In the genomic region with DNA sequence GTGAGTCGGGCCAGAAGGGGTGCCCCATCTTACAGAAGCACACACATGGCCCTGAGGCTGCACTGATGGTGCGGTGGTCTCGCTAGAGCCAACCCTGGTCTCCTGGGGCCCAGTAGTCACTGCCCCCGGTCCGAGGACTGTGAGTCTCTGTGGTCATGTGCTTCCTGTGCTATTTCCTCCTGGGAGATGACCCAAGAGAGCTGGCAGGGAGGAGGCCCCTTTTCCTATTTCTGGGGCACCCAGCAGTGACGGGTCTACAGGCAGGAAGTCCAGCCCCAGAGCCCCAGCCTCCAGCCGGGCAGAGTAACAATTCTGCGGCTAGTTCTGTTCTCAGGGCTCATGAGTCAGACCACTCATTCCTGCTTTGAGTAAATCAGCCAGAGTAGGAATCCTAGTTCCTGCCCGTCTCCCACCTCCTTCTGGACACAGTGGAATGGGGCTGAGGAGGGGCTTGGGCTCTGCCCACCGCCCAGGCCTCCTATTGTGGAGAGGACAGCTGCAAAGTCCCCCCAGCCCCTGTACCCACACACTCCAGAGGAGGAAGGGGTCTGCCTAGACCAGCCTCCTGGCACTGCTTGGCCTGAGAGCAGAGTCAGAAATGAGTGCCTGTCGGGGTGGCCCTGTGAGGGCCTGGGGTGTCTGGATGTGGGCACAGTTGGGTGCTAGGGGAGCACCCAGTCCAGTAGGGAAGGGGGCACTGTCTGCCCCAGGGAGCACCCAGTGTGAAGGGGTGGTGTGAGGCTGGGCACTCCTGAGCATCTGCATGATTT, we compare ENCODE assay signal across 8 cellular contexts.
DNase-seq lines count a peak whose midpoint lies in the region; ATAC-seq and TF ChIP-seq lines count a peak whose summit lies in the region.

No MANE protein-coding gene starts in this region.

- peak; percentile 75 for ATAC-seq in GM18873 (IDR thresholded peaks at IDR 0.05; ENCODE audit: low FRiP score, unreplicated experiment)
- peak; percentile 80 for ATAC-seq in HG03095 (IDR thresholded peaks at IDR 0.05; ENCODE audit: unreplicated experiment)

- H3K9me3 ChIP-seq in esophagus squamous epithelium, result no peaks in the 10 kb centered on the region

- no peak overlapping the region for H3K4me3 Mint-ChIP-seq in T-helper 1 cell treated with Interleukin-12 subunit alpha and Interleukin-12 subunit beta and Interleukin-4 antibody, amounts not matched to agents 30 μg/mL and 1 μg/mL, for 36 hours
- H3K4me3 Mint-ChIP-seq in neural crest cell, result peak overlapping the region; percentile 13

- H3K27me3 ChIP-seq in ACC112 (ENCODE audit: insufficient read depth, low read length), result no peaks in the 10 kb centered on the region
- H3K27me3 ChIP-seq in esophagus squamous epithelium, result no peaks in the 10 kb centered on the region

- peaks cover 34% of the 10 kb centered on the region for H3K79me2 ChIP-seq in ACC112 (ENCODE audit: control insufficient read depth, insufficient read depth, low read length, unreplicated experiment)

- H3K36me3 ChIP-seq in ACC112 (ENCODE audit: insufficient read depth, low read length), result no peaks in the 10 kb centered on the region
- H3K36me3 ChIP-seq in esophagus squamous epithelium, result peaks cover 0 to 61% (median 0%) of the 10 kb centered on the region in 3 donors

- 57 to 63% methylated on average over 4 to 5 of the region's 11 CpGs for WGBS in esophagus squamous epithelium, 2 donors

- intact Hi-C loops in esophagus squamous epithelium (cut with DNase I), result no loop called here

- H2AFZ ChIP-seq in ACC112 (ENCODE audit: low read length, unreplicated experiment), result no peak overlapping the region

- H3K27ac Mint-ChIP-seq in T-helper 1 cell treated with Interleukin-12 subunit alpha and Interleukin-12 subunit beta and Interleukin-4 antibody, amounts not matched to agents 30 μg/mL and 1 μg/mL, for 36 hours, result peak overlapping the region; percentile 20
- peak overlapping the region; percentile 83 for H3K27ac Mint-ChIP-seq in neural crest cell (ENCODE audit: unreplicated experiment)

- DNase-seq in esophagus squamous epithelium (lab: John Stamatoyannopoulos, UW), result no peak
- DNase-seq in neural crest cell (ENCODE audit: low read depth, low spot score), result no peak
- DNase-seq in mesenteric fat pad (ENCODE audit: low spot score), result no peak
- no peak for DNase-seq in NCI-H1048 (lab: John Stamatoyannopoulos, UW)

- no peaks in the 10 kb centered on the region for H3K27me3 Mint-ChIP-seq in T-helper 1 cell treated with Interleukin-12 subunit alpha and Interleukin-12 subunit beta and Interleukin-4 antibody, amounts not matched to agents 30 μg/mL and 1 μg/mL, for 36 hours (ENCODE audit: low read depth)
- no peaks in the 10 kb centered on the region for H3K27me3 Mint-ChIP-seq in neural crest cell (ENCODE audit: low read depth)

- peaks cover 30% of the 10 kb centered on the region for H3K4me1 Mint-ChIP-seq in T-helper 1 cell treated with Interleukin-12 subunit alpha and Interleukin-12 subunit beta and Interleukin-4 antibody, amounts not matched to agents 30 μg/mL and 1 μg/mL, for 36 hours (ENCODE audit: low read depth)
- peaks cover 70% of the 10 kb centered on the region for H3K4me1 Mint-ChIP-seq in neural crest cell

- H3K4me3 ChIP-seq in ACC112 (ENCODE audit: low read depth, low read length) (peak overlapping the region; percentile 51; the same call in 1 of the 2 replicates), esophagus squamous epithelium (peak overlapping the region in 1 of 4 donors; percentile 32)

- H3K27ac ChIP-seq in ACC112 (ENCODE audit: low read depth, low read length) (peak overlapping the region; percentile 96), esophagus squamous epithelium (peak overlapping the region; percentile 73 to 91 (median 79))

- TF ChIP-seq CTCF in esophagus squamous epithelium (IDR thresholded peaks at IDR 0.05) (no peak), neural crest cell (conservative IDR thresholded peaks at IDR 0.05) (no peak)

- H3K9me3 Mint-ChIP-seq in T-helper 1 cell treated with Interleukin-12 subunit alpha and Interleukin-12 subunit beta and Interleukin-4 antibody, amounts not matched to agents 30 μg/mL and 1 μg/mL, for 36 hours, result no peaks in the 10 kb centered on the region
- no peaks in the 10 kb centered on the region for H3K9me3 Mint-ChIP-seq in neural crest cell

- H3K4me1 ChIP-seq in ACC112 (ENCODE audit: control insufficient read depth, insufficient read depth, low read length, unreplicated experiment) (peaks cover 55% of the 10 kb centered on the region), esophagus squamous epithelium (peaks cover 63 to 100% (median 82%) of the 10 kb centered on the region in 3 donors)

- peak in 1 of 4 donors; percentile 11 for TF ChIP-seq POLR2A in esophagus squamous epithelium (IDR thresholded peaks at IDR 0.05)

- no peaks in the 10 kb centered on the region for H3K36me3 Mint-ChIP-seq in T-helper 1 cell treated with Interleukin-12 subunit alpha and Interleukin-12 subunit beta and Interleukin-4 antibody, amounts not matched to agents 30 μg/mL and 1 μg/mL, for 36 hours (ENCODE audit: low read depth)
- no peaks in the 10 kb centered on the region for H3K36me3 Mint-ChIP-seq in neural crest cell (ENCODE audit: low read depth)
